Comparison of ENCODE assay signal across 1 cellular context in genomic region chr16:26993511-26993910, GRCh38.
TF ChIP-seq lines count a peak whose summit lies in the region.

No MANE protein-coding gene starts in this region.

TF ChIP-seq in GM23338, 12 proteins besides CTCF, POLR2A, EP300 and RAD21 (continued from another document):
- TF ChIP-seq NANOG (IDR thresholded peaks at IDR 0.05; ENCODE audit: borderline replicate concordance) = no peak
- no peak for TF ChIP-seq ZNF114 (CRISPR knock-in tag; IDR thresholded peaks at IDR 0.05)
- no peak for TF ChIP-seq CREB1 (CRISPR knock-in tag; IDR thresholded peaks at IDR 0.05; ENCODE audit: low read depth)
- no peak for TF ChIP-seq ZNF462 (CRISPR knock-in tag; IDR thresholded peaks at IDR 0.05)
- TF ChIP-seq ETS1 (IDR thresholded peaks at IDR 0.05) = no peak
